1 cellular context compared by ENCODE assay signal in the genomic region with DNA sequence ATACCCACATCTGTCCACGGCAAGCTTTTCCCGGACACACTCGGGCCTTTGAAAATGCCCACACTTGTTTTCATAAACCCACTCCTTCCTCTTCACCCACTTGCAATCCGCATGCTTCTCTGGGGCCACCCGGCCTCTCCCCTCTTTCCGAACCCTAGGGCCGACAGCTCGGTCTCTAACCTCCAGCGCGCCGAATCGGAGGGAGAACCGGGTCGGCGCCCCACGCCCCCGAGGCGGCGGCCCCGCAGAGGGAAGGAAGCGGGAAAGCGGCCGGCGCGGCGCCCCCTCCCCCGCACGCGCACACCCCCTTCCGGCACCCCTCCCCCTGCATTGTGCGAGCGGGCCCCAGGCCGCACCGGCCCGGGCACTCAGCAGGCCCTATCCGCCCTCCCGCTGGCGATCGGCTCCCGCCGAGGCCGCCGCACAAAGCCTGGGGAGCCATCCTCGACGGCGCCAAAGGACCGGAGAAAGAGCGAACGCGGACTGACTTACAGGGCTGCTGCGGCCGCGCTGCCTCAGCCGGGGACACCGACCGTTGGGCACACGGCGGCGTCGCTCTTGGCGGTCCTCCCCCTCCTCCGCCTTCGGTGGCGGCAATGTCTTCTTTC.
A peak's percentile ranks its signal among the peaks of the same experiment; 100 is the strongest.
TF ChIP-seq lines count a peak whose summit lies in the region.

No MANE protein-coding gene starts in this region.

TF ChIP-seq in HepG2, 621 proteins besides CTCF, POLR2A, EP300 and RAD21 (continued from another document and continues in another):
- TF ChIP-seq, protein P1, sequence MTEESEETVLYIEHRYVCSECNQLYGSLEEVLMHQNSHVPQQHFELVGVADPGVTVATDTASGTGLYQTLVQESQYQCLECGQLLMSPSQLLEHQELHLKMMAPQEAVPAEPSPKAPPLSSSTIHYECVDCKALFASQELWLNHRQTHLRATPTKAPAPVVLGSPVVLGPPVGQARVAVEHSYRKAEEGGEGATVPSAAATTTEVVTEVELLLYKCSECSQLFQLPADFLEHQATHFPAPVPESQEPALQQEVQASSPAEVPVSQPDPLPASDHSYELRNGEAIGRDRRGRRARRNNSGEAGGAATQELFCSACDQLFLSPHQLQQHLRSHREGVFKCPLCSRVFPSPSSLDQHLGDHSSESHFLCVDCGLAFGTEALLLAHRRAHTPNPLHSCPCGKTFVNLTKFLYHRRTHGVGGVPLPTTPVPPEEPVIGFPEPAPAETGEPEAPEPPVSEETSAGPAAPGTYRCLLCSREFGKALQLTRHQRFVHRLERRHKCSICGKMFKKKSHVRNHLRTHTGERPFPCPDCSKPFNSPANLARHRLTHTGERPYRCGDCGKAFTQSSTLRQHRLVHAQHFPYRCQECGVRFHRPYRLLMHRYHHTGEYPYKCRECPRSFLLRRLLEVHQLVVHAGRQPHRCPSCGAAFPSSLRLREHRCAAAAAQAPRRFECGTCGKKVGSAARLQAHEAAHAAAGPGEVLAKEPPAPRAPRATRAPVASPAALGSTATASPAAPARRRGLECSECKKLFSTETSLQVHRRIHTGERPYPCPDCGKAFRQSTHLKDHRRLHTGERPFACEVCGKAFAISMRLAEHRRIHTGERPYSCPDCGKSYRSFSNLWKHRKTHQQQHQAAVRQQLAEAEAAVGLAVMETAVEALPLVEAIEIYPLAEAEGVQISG (CRISPR knock-in tag; IDR thresholded peaks at IDR 0.05) = no peak; the same call in 1 of the 2 replicates
- TF ChIP-seq, protein P2, sequence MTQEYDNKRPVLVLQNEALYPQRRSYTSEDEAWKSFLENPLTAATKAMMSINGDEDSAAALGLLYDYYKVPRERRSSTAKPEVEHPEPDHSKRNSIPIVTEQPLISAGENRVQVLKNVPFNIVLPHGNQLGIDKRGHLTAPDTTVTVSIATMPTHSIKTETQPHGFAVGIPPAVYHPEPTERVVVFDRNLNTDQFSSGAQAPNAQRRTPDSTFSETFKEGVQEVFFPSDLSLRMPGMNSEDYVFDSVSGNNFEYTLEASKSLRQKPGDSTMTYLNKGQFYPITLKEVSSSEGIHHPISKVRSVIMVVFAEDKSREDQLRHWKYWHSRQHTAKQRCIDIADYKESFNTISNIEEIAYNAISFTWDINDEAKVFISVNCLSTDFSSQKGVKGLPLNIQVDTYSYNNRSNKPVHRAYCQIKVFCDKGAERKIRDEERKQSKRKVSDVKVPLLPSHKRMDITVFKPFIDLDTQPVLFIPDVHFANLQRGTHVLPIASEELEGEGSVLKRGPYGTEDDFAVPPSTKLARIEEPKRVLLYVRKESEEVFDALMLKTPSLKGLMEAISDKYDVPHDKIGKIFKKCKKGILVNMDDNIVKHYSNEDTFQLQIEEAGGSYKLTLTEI (CRISPR knock-in tag; conservative IDR thresholded peaks at IDR 0.05) = no peak
- TF ChIP-seq RFXAP (CRISPR knock-in tag; IDR thresholded peaks at IDR 0.05; ENCODE audit: borderline replicate concordance) = peak; percentile 80
- TF ChIP-seq ZNF460 (CRISPR knock-in tag; IDR thresholded peaks at IDR 0.05; ENCODE audit: borderline replicate concordance) = no peak
- no peak for TF ChIP-seq THYN1 (CRISPR knock-in tag; IDR thresholded peaks at IDR 0.05; ENCODE audit: borderline replicate concordance, low read depth)
- no peak for TF ChIP-seq GPN1 (CRISPR knock-in tag; IDR thresholded peaks at IDR 0.05; ENCODE audit: borderline replicate concordance)
- TF ChIP-seq ZNF816 (CRISPR knock-in tag; IDR thresholded peaks at IDR 0.05; ENCODE audit: borderline replicate concordance) = no peak
- TF ChIP-seq ZNF841 (CRISPR knock-in tag; IDR thresholded peaks at IDR 0.05; ENCODE audit: borderline replicate concordance) = 0 out of 2 replicates have a peak, but pooled peaks have one; percentile 23
- TF ChIP-seq, protein P3, sequence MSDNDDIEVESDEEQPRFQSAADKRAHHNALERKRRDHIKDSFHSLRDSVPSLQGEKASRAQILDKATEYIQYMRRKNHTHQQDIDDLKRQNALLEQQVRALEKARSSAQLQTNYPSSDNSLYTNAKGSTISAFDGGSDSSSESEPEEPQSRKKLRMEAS (IDR thresholded peaks at IDR 0.05) = peak; percentile 87
- TF ChIP-seq RFXANK (CRISPR knock-in tag; IDR thresholded peaks at IDR 0.05) = no peak
- TF ChIP-seq SP1 (IDR thresholded peaks at IDR 0.05) = no peak
- TF ChIP-seq SP1 (CRISPR knock-in tag; IDR thresholded peaks at IDR 0.05) = no peak
- TF ChIP-seq, protein P4, sequence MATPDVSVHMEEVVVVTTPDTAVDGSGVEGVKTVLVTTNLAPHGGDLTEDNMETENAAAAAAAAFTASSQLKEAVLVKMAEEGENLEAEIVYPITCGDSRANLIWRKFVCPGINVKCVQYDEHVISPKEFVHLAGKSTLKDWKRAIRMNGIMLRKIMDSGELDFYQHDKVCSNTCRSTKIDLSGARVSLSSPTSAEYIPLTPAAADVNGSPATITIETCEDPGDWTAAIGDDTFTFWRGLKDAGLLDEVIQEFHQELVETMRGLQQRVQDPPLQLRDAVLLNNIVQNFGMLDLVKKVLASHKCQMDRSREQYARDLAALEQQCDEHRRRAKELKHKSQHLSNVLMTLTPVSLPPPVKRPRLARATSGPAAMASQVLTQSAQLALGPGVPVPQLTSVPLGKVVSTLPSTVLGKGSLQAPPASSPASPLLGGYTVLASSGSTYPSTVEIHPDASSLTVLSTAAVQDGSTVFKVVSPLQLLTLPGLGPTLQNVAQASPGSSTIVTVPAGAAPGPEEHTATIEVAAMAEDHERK (CRISPR knock-in tag; IDR thresholded peaks at IDR 0.05; ENCODE audit: low read depth) = peak; percentile 23; the same call in 1 of the 2 replicates
- peak; percentile 38; the same call in 1 of the 2 replicates for TF ChIP-seq ZFP37 (CRISPR knock-in tag; IDR thresholded peaks at IDR 0.05; ENCODE audit: borderline replicate concordance)
- no peak for TF ChIP-seq ZNF746 (CRISPR knock-in tag; IDR thresholded peaks at IDR 0.05)
- TF ChIP-seq ISL2 (CRISPR knock-in tag; IDR thresholded peaks at IDR 0.05) = peak; percentile 44; the same call in 1 of the 2 replicates
- no peak for TF ChIP-seq ZSCAN31 (CRISPR knock-in tag; IDR thresholded peaks at IDR 0.05; ENCODE audit: low read depth)
- TF ChIP-seq ZNF773 (CRISPR knock-in tag; IDR thresholded peaks at IDR 0.05; ENCODE audit: borderline replicate concordance) = peak; percentile 88; the same call in 1 of the 2 replicates
- peak; percentile 19; the same call in 1 of the 2 replicates for TF ChIP-seq ZNF543 (CRISPR knock-in tag; IDR thresholded peaks at IDR 0.05)
- TF ChIP-seq MBD4 (IDR thresholded peaks at IDR 0.05; ENCODE audit: borderline replicate concordance, low read length) = no peak
- TF ChIP-seq DNMT1 (CRISPR knock-in tag; IDR thresholded peaks at IDR 0.05) = no peak
- TF ChIP-seq RELA (CRISPR knock-in tag; IDR thresholded peaks at IDR 0.05) = no peak
- no peak for TF ChIP-seq ZNF251 (CRISPR knock-in tag; IDR thresholded peaks at IDR 0.05)
- TF ChIP-seq ZNF616 (CRISPR knock-in tag; IDR thresholded peaks at IDR 0.05; ENCODE audit: low read depth) = no peak
- TF ChIP-seq, protein P5, sequence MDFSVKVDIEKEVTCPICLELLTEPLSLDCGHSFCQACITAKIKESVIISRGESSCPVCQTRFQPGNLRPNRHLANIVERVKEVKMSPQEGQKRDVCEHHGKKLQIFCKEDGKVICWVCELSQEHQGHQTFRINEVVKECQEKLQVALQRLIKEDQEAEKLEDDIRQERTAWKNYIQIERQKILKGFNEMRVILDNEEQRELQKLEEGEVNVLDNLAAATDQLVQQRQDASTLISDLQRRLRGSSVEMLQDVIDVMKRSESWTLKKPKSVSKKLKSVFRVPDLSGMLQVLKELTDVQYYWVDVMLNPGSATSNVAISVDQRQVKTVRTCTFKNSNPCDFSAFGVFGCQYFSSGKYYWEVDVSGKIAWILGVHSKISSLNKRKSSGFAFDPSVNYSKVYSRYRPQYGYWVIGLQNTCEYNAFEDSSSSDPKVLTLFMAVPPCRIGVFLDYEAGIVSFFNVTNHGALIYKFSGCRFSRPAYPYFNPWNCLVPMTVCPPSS (IDR thresholded peaks at IDR 0.05) = no peak
- TF ChIP-seq PCBP1 (IDR thresholded peaks at IDR 0.05; ENCODE audit: borderline replicate concordance, low read depth, low read length) = no peak
- no peak for TF ChIP-seq ZNF382 (CRISPR knock-in tag; IDR thresholded peaks at IDR 0.05; ENCODE audit: borderline replicate concordance)
- 0 out of 2 replicates have a peak, but pooled peaks have one; percentile 44 for TF ChIP-seq KLF6 (CRISPR knock-in tag; IDR thresholded peaks at IDR 0.05)
- TF ChIP-seq NR2C2 (CRISPR knock-in tag; IDR thresholded peaks at IDR 0.05; ENCODE audit: borderline replicate concordance) = 0 out of 2 replicates have a peak, but pooled peaks have one; percentile 24
- no peak for TF ChIP-seq ZNF24 (IDR thresholded peaks at IDR 0.05)
- TF ChIP-seq, protein P6, sequence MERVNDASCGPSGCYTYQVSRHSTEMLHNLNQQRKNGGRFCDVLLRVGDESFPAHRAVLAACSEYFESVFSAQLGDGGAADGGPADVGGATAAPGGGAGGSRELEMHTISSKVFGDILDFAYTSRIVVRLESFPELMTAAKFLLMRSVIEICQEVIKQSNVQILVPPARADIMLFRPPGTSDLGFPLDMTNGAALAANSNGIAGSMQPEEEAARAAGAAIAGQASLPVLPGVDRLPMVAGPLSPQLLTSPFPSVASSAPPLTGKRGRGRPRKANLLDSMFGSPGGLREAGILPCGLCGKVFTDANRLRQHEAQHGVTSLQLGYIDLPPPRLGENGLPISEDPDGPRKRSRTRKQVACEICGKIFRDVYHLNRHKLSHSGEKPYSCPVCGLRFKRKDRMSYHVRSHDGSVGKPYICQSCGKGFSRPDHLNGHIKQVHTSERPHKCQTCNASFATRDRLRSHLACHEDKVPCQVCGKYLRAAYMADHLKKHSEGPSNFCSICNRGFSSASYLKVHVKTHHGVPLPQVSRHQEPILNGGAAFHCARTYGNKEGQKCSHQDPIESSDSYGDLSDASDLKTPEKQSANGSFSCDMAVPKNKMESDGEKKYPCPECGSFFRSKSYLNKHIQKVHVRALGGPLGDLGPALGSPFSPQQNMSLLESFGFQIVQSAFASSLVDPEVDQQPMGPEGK (CRISPR knock-in tag; IDR thresholded peaks at IDR 0.05) = peak; percentile 89
- no peak for TF ChIP-seq ZNF335 (CRISPR knock-in tag; IDR thresholded peaks at IDR 0.05)
- peak; percentile 83 for TF ChIP-seq ASH2L (IDR thresholded peaks at IDR 0.05; ENCODE audit: insufficient read length, low read depth, low read length)
- TF ChIP-seq ZNF343 (CRISPR knock-in tag; IDR thresholded peaks at IDR 0.05) = no peak; the same call in 1 of the 2 replicates
- TF ChIP-seq ZNF136 (CRISPR knock-in tag; IDR thresholded peaks at IDR 0.05; ENCODE audit: low read depth) = no peak; the same call in 1 of the 2 replicates
- no peak; the same call in 1 of the 2 replicates for TF ChIP-seq FOXC1 (CRISPR knock-in tag; IDR thresholded peaks at IDR 0.05; ENCODE audit: borderline replicate concordance)
- TF ChIP-seq SMC3 (IDR thresholded peaks at IDR 0.05; ENCODE audit: low read length) = no peak
- TF ChIP-seq ZSCAN20 (CRISPR knock-in tag; IDR thresholded peaks at IDR 0.05; ENCODE audit: borderline replicate concordance) = peak; percentile 91; the same call in 1 of the 2 replicates
- peak; percentile 69 for TF ChIP-seq ZNF747 (CRISPR knock-in tag; IDR thresholded peaks at IDR 0.05; ENCODE audit: borderline replicate concordance)
- no peak; the same call in 1 of the 2 replicates for TF ChIP-seq HNF4A (CRISPR knock-in tag; IDR thresholded peaks at IDR 0.05)
- 0 out of 2 replicates have a peak, but pooled peaks have one; percentile 36 for TF ChIP-seq ZNF766 (CRISPR knock-in tag; IDR thresholded peaks at IDR 0.05; ENCODE audit: borderline replicate concordance)
- TF ChIP-seq DNMT3B (CRISPR knock-in tag; conservative IDR thresholded peaks at IDR 0.05) = no peak; the same call in 1 of the 2 replicates
- TF ChIP-seq TGIF2 (CRISPR knock-in tag; IDR thresholded peaks at IDR 0.05) = peak; percentile 31; the same call in 1 of the 2 replicates
- TF ChIP-seq, protein P7, sequence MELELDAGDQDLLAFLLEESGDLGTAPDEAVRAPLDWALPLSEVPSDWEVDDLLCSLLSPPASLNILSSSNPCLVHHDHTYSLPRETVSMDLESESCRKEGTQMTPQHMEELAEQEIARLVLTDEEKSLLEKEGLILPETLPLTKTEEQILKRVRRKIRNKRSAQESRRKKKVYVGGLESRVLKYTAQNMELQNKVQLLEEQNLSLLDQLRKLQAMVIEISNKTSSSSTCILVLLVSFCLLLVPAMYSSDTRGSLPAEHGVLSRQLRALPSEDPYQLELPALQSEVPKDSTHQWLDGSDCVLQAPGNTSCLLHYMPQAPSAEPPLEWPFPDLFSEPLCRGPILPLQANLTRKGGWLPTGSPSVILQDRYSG (CRISPR knock-in tag; IDR thresholded peaks at IDR 0.05) = no peak; the same call in 1 of the 2 replicates
- TF ChIP-seq SP2 (CRISPR knock-in tag; IDR thresholded peaks at IDR 0.05) = no peak
- TF ChIP-seq, protein P8, sequence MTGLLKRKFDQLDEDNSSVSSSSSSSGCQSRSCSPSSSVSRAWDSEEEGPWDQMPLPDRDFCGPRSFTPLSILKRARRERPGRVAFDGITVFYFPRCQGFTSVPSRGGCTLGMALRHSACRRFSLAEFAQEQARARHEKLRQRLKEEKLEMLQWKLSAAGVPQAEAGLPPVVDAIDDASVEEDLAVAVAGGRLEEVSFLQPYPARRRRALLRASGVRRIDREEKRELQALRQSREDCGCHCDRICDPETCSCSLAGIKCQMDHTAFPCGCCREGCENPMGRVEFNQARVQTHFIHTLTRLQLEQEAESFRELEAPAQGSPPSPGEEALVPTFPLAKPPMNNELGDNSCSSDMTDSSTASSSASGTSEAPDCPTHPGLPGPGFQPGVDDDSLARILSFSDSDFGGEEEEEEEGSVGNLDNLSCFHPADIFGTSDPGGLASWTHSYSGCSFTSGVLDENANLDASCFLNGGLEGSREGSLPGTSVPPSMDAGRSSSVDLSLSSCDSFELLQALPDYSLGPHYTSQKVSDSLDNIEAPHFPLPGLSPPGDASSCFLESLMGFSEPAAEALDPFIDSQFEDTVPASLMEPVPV (CRISPR knock-in tag; IDR thresholded peaks at IDR 0.05) = peak; percentile 17; the same call in 1 of the 2 replicates
- TF ChIP-seq ZNF224 (CRISPR knock-in tag; IDR thresholded peaks at IDR 0.05) = no peak
- no peak for TF ChIP-seq KDM4B (CRISPR knock-in tag; IDR thresholded peaks at IDR 0.05)
